In the genomic region with DNA sequence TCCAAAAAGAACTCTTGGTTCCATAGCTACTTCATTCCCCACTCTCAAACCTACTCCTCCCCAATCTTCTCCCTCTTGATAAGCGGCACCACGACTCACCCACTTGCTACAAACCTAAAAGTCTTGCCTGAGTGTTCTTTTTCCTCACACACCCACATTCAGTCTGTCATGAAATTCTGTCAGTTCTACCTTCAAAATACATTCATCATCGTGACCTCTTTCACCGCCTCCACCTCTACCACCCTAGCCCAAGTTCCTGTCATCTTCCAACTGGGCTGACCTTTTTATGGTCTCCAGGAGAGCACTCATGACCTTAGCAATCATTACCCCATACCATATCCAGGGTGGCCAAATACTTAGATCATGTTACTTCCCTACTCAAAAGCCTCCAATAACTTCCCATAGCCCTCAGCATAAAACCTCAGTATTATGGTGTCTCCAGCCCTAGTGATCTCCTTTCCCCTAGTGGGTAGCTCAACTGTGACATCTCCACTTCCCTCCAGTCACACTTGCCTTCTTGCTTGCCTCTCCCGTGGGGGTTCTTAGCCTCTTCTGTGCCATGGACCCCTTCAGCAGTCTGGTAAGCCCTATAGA, we compare ENCODE assay signal across 23 cellular contexts.
"Had no signal": no experiment of that assay in that cellular context is flagged by ENCODE, and none has a peak within 500 bp of the region (broad histone marks: within the 10 kb centered on the region; RNA-seq: fewer than 3 reads in every experiment).

No MANE protein-coding gene starts in this region.

- H3K4me1 ChIP-seq: adrenal gland, pancreas, testis had no signal

- H3K27ac Mint-ChIP-seq: activated B cell treated with CpG ODN at 0.5 μM for 24 hours; activated naive CD4-positive, alpha-beta T cell treated with anti-CD3 and anti-CD28 coated beads, Interleukin-2, amount 10 ng/mL, durations not matched to agents 7 days and 5 days; nephron progenitor cell; T-helper 17 cell; type B pancreatic cell had no signal

- H3K27ac ChIP-seq: adrenal gland, ascending aorta, dorsolateral prefrontal cortex, gastrocnemius medialis, left ventricle myocardium inferior, pancreas, psoas muscle, SK-N-MC, testis had no signal

- H3K4me3 ChIP-seq: adrenal gland, ascending aorta, dorsolateral prefrontal cortex, gastrocnemius medialis, left ventricle myocardium inferior, pancreas, psoas muscle, SK-N-MC, testis had no signal

- H3K36me3 ChIP-seq: adrenal gland, ascending aorta, gastrocnemius medialis, left ventricle myocardium inferior, pancreas had no signal

- H3K4me3 Mint-ChIP-seq: activated B cell treated with CpG ODN at 0.5 μM for 24 hours; activated naive CD4-positive, alpha-beta T cell treated with anti-CD3 and anti-CD28 coated beads, Interleukin-2, amount 10 ng/mL, durations not matched to agents 7 days and 5 days; effector memory CD8-positive, alpha-beta T cell; nephron progenitor cell; T-helper 17 cell; type B pancreatic cell had no signal

- H3K9me3 ChIP-seq: adrenal gland, ascending aorta, gastrocnemius medialis, pancreas, psoas muscle, testis had no signal

- DNase-seq: activated B cell treated with CpG ODN at 0.5 μM for 24 hours; activated CD4-positive, alpha-beta T cell treated with anti-CD3 and anti-CD28 coated beads, Interleukin-2, amount 50 U/mL, for 4 hours; activated naive CD4-positive, alpha-beta T cell treated with anti-CD3 and anti-CD28 coated beads, Interleukin-2, amount 10 ng/mL, durations not matched to agents 7 days and 5 days; adrenal gland; central memory CD4-positive, alpha-beta T cell; dorsolateral prefrontal cortex; effector memory CD8-positive, alpha-beta T cell; gastrocnemius medialis; hypothalamus; left ventricle myocardium inferior; nephron progenitor cell; pancreas; psoas muscle; right cardiac atrium; SHP77 treated with DMSO at 0.1 percent for 48 hours; stimulated activated CD4-positive, alpha-beta T cell treated with anti-CD3 and anti-CD28 coated beads, Interleukin-12 subunit alpha, Interleukin-12 subunit beta, amount 100 ng/mL, for 4 hours; stimulated activated CD4-positive, alpha-beta T cell treated with anti-CD3 and anti-CD28 coated beads, Interleukin-4, amount 100 ng/mL, for 4 hours; SW 1271; T-helper 17 cell; testis had no signal

- H3K36me3 Mint-ChIP-seq: activated naive CD4-positive, alpha-beta T cell treated with anti-CD3 and anti-CD28 coated beads, Interleukin-2, amount 10 ng/mL, durations not matched to agents 7 days and 5 days; type B pancreatic cell had no signal

- H3K27me3 ChIP-seq: adrenal gland, ascending aorta, dorsolateral prefrontal cortex, gastrocnemius medialis, pancreas, testis had no signal

- H3K4me1 Mint-ChIP-seq: activated B cell treated with CpG ODN at 0.5 μM for 24 hours had no signal

- H3K27me3 Mint-ChIP-seq: activated B cell treated with CpG ODN at 0.5 μM for 24 hours, type B pancreatic cell had no signal

- ATAC-seq: effector memory CD8-positive, alpha-beta T cell; gastrocnemius medialis; pancreas; psoas muscle; right cardiac atrium; T-helper 17 cell had no signal
